Comparison of ENCODE assay signal across 2 cellular contexts in genomic region chr10:97444212-97444611, GRCh38.
TF ChIP-seq lines count a peak whose summit lies in the region.

No MANE protein-coding gene starts in this region.

TF ChIP-seq in SK-N-SH, 30 proteins besides CTCF, POLR2A, EP300 and RAD21 (continued from another document):
- TF ChIP-seq IRF3 (IDR thresholded peaks at IDR 0.05; ENCODE audit: low read depth, low read length) (no peak), JUND (IDR thresholded peaks at IDR 0.05) (no peak), RXRA (IDR thresholded peaks at IDR 0.05; ENCODE audit: borderline replicate concordance, low read depth) (no peak), POLR2AphosphoS5 (IDR thresholded peaks at IDR 0.05; ENCODE audit: low read depth, low read length) (no peak), FOXJ3 (CRISPR knock-in tag; IDR thresholded peaks at IDR 0.05) (no peak)
TF ChIP-seq in SK-N-SH: peak in this region for 0.

TF ChIP-seq in SK-N-SH treated with all-trans-retinoic acid at 6 μM for 48 hours, 23 proteins besides CTCF, POLR2A, EP300 and RAD21 (continued from another document):
- TF ChIP-seq CREB5 (CRISPR knock-in tag; IDR thresholded peaks at IDR 0.05; ENCODE audit: low read depth) = no peak
- no peak for TF ChIP-seq OSR1 (CRISPR knock-in tag; IDR thresholded peaks at IDR 0.05)
- TF ChIP-seq BACH2 (CRISPR knock-in tag; IDR thresholded peaks at IDR 0.05; ENCODE audit: borderline replicate concordance) = no peak
- TF ChIP-seq TOX (CRISPR knock-in tag; IDR thresholded peaks at IDR 0.05; ENCODE audit: borderline replicate concordance) = no peak
